ENCODE assay signal across 18 cellular contexts in the genomic region with DNA sequence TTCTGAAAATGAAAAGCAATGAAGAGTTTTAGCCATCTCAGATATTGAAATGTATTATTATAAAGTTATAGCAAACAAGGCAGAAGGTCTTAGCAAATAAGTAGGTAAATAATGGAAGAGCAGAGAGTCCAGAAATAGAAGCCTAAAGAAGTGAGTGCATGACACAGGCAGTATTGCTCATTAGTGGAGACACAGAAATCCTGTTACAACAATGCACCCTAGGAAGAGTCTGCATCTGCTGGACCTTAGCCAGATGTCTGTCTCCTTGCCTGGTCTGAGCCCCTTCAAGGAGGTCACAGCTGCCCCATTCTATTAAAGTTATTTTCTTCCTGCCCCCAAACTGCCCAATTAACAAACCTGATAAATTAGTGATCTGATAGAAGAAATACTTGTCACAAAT. TPM values are rescaled to one million over a fixed set of nuclear protein-coding genes. Genes with fewer than 3 reads are reported as not detected.
DNase-seq lines count a peak whose midpoint lies in the region; ATAC-seq and TF ChIP-seq lines count a peak whose summit lies in the region.
"Had no signal": no experiment of that assay in that cellular context is flagged by ENCODE, and none has a peak within 500 bp of the region (broad histone marks: within the 10 kb centered on the region; RNA-seq: fewer than 3 reads in every experiment).

No MANE protein-coding gene starts in this region.

- no peak for DNase-seq in cardiac muscle cell (ENCODE audit: low read depth in 1 of 2, low spot score in 1 of 2)
- DNase-seq in left cardiac atrium: no peak
- no peak for DNase-seq in left lobe of liver (ENCODE audit: low spot score)
- DNase-seq in gastrocnemius medialis: no peak
- no peak for DNase-seq in hepatic stellate cell (ENCODE audit: low spot score)
- DNase-seq in activated naive CD4-positive, alpha-beta T cell treated with anti-CD3 and anti-CD28 coated beads, Interleukin-2, amount 50 U/mL, for 16 hours: no peak
- DNase-seq in AG08396 (ENCODE audit: low spot score): no peak
- DNase-seq: CD4-positive, alpha-beta memory T cell; DND-41; GDM1; HFFc6; MM.1S; NCI-H1105 treated with DMSO at 0.1 percent for 48 hours; NCI-H187; NCI-H526 had no signal

- H3K9me3 ChIP-seq in cardiac muscle cell (ENCODE audit: low read depth) (no peaks in the 10 kb centered on the region), gastrocnemius medialis (no peaks in the 10 kb centered on the region)

- H3K4me3 ChIP-seq in cardiac muscle cell (no peak overlapping the region), gastrocnemius medialis (no peak overlapping the region)

- in situ Hi-C loops in gastrocnemius medialis (cut with MboI; ENCODE audit: low sequenced_read_pairs in 4 of 4): no loop called here

- H3K4me1 ChIP-seq in cardiac muscle cell (ENCODE audit: low read depth): peaks cover 29% of the 10 kb centered on the region
- H3K4me1 ChIP-seq in gastrocnemius medialis: peaks cover 40 to 56% of the 10 kb centered on the region in 2 donors

- TF ChIP-seq POLR2A in gastrocnemius medialis (IDR thresholded peaks at IDR 0.05): no peak

- no peak for TF ChIP-seq CTCF in cardiac muscle cell (IDR thresholded peaks at IDR 0.05; ENCODE audit: low read depth, low read length)
- TF ChIP-seq CTCF in VCaP (conservative IDR thresholded peaks at IDR 0.05): no peak
- no peak for TF ChIP-seq CTCF in gastrocnemius medialis (IDR thresholded peaks at IDR 0.05 in 4 of 5, conservative IDR thresholded peaks at IDR 0.05 in 1 of 5)

- intact Hi-C loops in left cardiac atrium (cut with DNase I) (no loop called here), gastrocnemius medialis (cut with DNase I; ENCODE audit: low total_unique reads) (no loop called here)

- peak overlapping the region; percentile 16 for H3K27ac ChIP-seq in cardiac muscle cell
- H3K27ac ChIP-seq in VCaP: peak overlapping the region; percentile 90
- peak overlapping the region; percentile 35 to 79 (median 62) for H3K27ac ChIP-seq in gastrocnemius medialis
- H3K27ac ChIP-seq: KMS-11 had no signal

- H3K27me3 ChIP-seq in cardiac muscle cell: no peaks in the 10 kb centered on the region
- H3K27me3 ChIP-seq in gastrocnemius medialis: no peaks in the 10 kb centered on the region

- no peak for ATAC-seq in left cardiac atrium
- peak; percentile 7 for ATAC-seq in left lobe of liver
- no peak for ATAC-seq in gastrocnemius medialis
- ATAC-seq: Right ventricle myocardium inferior had no signal

- H3K36me3 ChIP-seq in cardiac muscle cell (no peaks in the 10 kb centered on the region), gastrocnemius medialis (no peaks in the 10 kb centered on the region)

RNA-seq across cellular contexts. Expression of a gene that starts 52.0 kb away (rescaled TPM):
- total RNA-seq in cardiac muscle cell (52.4 and 54.5 TPM in 2 replicates), left cardiac atrium (10 to 100 TPM; 12.6 to 19.2 TPM), left lobe of liver (61.3 TPM), gastrocnemius medialis (100 to 1,000 TPM in 2 of 4 donors, 10 to 100 TPM in 2; 51.6 to 132 (median 94.5) TPM)
- polyA plus RNA-seq in cardiac muscle cell: 24.4 and 27.3 TPM in 2 replicates

Comparison
In these comparisons a context has a peak if more than half of its experiments do, and no peak if none do; other contexts are left out.
1. H3K27ac ChIP-seq: peak in every context shown above with its lines; median percentile 90 in VCaP; 62 in gastrocnemius medialis; 16 in cardiac muscle cell.